1 cellular context compared by ENCODE assay signal in genomic region chr3:16480861-16481569, GRCh38.
A peak's percentile ranks its signal among the peaks of the same experiment; 100 is the strongest.
TF ChIP-seq lines count a peak whose summit lies in the region.

No MANE protein-coding gene starts in this region.

TF ChIP-seq in H1, 55 proteins besides CTCF, POLR2A, EP300 and RAD21:
- TF ChIP-seq TCF12 (IDR thresholded peaks at IDR 0.05; ENCODE audit: low read depth, low read length) (0 out of 2 replicates have a peak, but pooled peaks have one; percentile 7), TEAD4 (IDR thresholded peaks at IDR 0.05; ENCODE audit: low read depth, low read length) (peak; percentile 73), MAFK (IDR thresholded peaks at IDR 0.05; ENCODE audit: low read depth, low read length) (no peak), CHD7 (IDR thresholded peaks at IDR 0.05; ENCODE audit: insufficient replicate concordance, low read length) (peak; percentile 89), RFX5 (IDR thresholded peaks at IDR 0.05; ENCODE audit: borderline replicate concordance, low read depth, low read length) (no peak)
